ENCODE assay signal across 8 cellular contexts in genomic region chr22:46537946-46538815, GRCh38. TPM values are rescaled to one million over a fixed set of nuclear protein-coding genes. Genes with fewer than 3 reads are reported as not detected.
DNase-seq lines count a peak whose midpoint lies in the region; ATAC-seq and TF ChIP-seq lines count a peak whose summit lies in the region.

No MANE protein-coding gene starts in this region.

- DNase-seq in DMS 273 (lab: John Stamatoyannopoulos, UW; ENCODE audit: unreplicated experiment), result peak; percentile 40
- DNase-seq in DMS 273 treated with DMSO at 0.1 percent for 48 hours (lab: John Stamatoyannopoulos, UW), result no peak
- DNase-seq in T-helper 17 cell, result no peak
- peak; percentile 52 for DNase-seq in left ventricle myocardium superior
- DNase-seq in smooth muscle cell (lab: John Stamatoyannopoulos, UW; ENCODE audit: unreplicated experiment), result no peak
- no peak for DNase-seq in stimulated activated CD4-positive, alpha-beta T cell treated with anti-CD3 and anti-CD28 coated beads, Interleukin-15, amount 100 ng/mL, for 24 hours
- no peak for DNase-seq in stimulated activated CD4-positive, alpha-beta T cell treated with anti-CD3 and anti-CD28 coated beads, Interleukin-4, amount 100 ng/mL, for 24 hours
- DNase-seq in mucosa of descending colon, result no peak

- peak overlapping the region; percentile 36 for H3K27ac ChIP-seq in smooth muscle cell (ENCODE audit: low read depth)

- peak; percentile 29 for TF ChIP-seq CTCF in smooth muscle cell (IDR thresholded peaks at IDR 0.05; ENCODE audit: borderline replicate concordance, insufficient read depth, poor library complexity, severe bottlenecking)
- TF ChIP-seq CTCF in mucosa of descending colon (IDR thresholded peaks at IDR 0.05), result no peak

- H3K9me3 ChIP-seq in T-helper 17 cell (ENCODE audit: control insufficient read depth, low read length, poor library complexity, severe bottlenecking), result no peaks in the 10 kb centered on the region
- H3K9me3 ChIP-seq in smooth muscle cell (replicated peaks; ENCODE audit: low read depth), result no peaks in the 10 kb centered on the region
- H3K9me3 ChIP-seq in mucosa of descending colon, result no peaks in the 10 kb centered on the region

- H3K4me1 Mint-ChIP-seq in T-helper 17 cell, result peaks cover 10% of the 10 kb centered on the region

- no peak overlapping the region for H3K27ac Mint-ChIP-seq in T-helper 17 cell

- no peaks in the 10 kb centered on the region for H3K36me3 Mint-ChIP-seq in T-helper 17 cell (ENCODE audit: low read depth)

- H3K9ac ChIP-seq in smooth muscle cell (ENCODE audit: low read depth), result peak overlapping the region; percentile 54

- intact Hi-C loops in left ventricle myocardium superior (cut with micrococcal nuclease) (no loop called here), mucosa of descending colon (cut with DNase I, micrococcal nuclease) (no loop called here)

- H3K27me3 ChIP-seq in smooth muscle cell (ENCODE audit: low read depth), result peaks cover 4% of the 10 kb centered on the region

- H3K4me1 ChIP-seq in smooth muscle cell (ENCODE audit: low read depth), result peaks cover 9% of the 10 kb centered on the region
- peaks cover 19% of the 10 kb centered on the region for H3K4me1 ChIP-seq in mucosa of descending colon (ENCODE audit: low read depth)

- peak overlapping the region; percentile 85 for H2AFZ ChIP-seq in smooth muscle cell (ENCODE audit: low read depth)

- peaks cover 4% of the 10 kb centered on the region for H4K20me1 ChIP-seq in smooth muscle cell (ENCODE audit: low read depth)

- H3K4me3 ChIP-seq in smooth muscle cell, result peak overlapping the region; percentile 56
- H3K4me3 ChIP-seq in mucosa of descending colon, result no peak overlapping the region

- H3K36me3 ChIP-seq in smooth muscle cell (ENCODE audit: low read depth) (no peaks in the 10 kb centered on the region), mucosa of descending colon (ENCODE audit: low read depth) (no peaks in the 10 kb centered on the region)

- peaks cover 9% of the 10 kb centered on the region for H3K79me2 ChIP-seq in smooth muscle cell (ENCODE audit: low read depth)

- ATAC-seq in T-helper 17 cell (no peak), left ventricle myocardium superior (peak; percentile 48), mucosa of descending colon (no peak)

- H3K27me3 Mint-ChIP-seq in T-helper 17 cell, result peaks cover 22% of the 10 kb centered on the region

- peak overlapping the region; percentile 68 for H3K4me3 Mint-ChIP-seq in T-helper 17 cell

- H3K4me2 ChIP-seq in smooth muscle cell, result peak overlapping the region; percentile 97

- WGBS in smooth muscle cell (ENCODE audit: low lambda C conversion rate), result 3% methylated on average over 69 of the region's 70 CpGs

- H3F3A ChIP-seq in smooth muscle cell (ENCODE audit: low read depth), result no peaks in the 10 kb centered on the region

RNA-seq across cellular contexts. Expression of gene CELSR1, which starts 0.8 kb away (rescaled TPM):
- total RNA-seq in T-helper 17 cell (1 to 10 TPM; 3.0 to 6.0 TPM), left ventricle myocardium superior (9.7 TPM), smooth muscle cell (15.2 and 17.6 TPM in 2 replicates), mucosa of descending colon (1 to 10 TPM; 1.9 to 4.2 (median 2.5) TPM)
- polyA plus RNA-seq in smooth muscle cell, result 3.6 and 12.3 TPM in 2 replicates

Comparison
In these comparisons a context has a peak if more than half of its experiments do, and no peak if none do; other contexts are left out.
1. DNase-seq: peak in DMS 273 (single experiment) and left ventricle myocardium superior (single experiment); none in DMS 273 treated with DMSO at 0.1 percent for 48 hours (single experiment), T-helper 17 cell (0 of 3), smooth muscle cell (single experiment), stimulated activated CD4-positive, alpha-beta T cell treated with anti-CD3 and anti-CD28 coated beads, Interleukin-15, amount 100 ng/mL, for 24 hours (single experiment), stimulated activated CD4-positive, alpha-beta T cell treated with anti-CD3 and anti-CD28 coated beads, Interleukin-4, amount 100 ng/mL, for 24 hours (single experiment) and mucosa of descending colon (0 of 3).